9 cellular contexts compared by ENCODE assay signal in genomic region chr1:9426291-9426711, GRCh38.
A peak's percentile ranks its signal among the peaks of the same experiment; 100 is the strongest.
DNase-seq lines count a peak whose midpoint lies in the region; ATAC-seq and TF ChIP-seq lines count a peak whose summit lies in the region.
"Had no signal": no experiment of that assay in that cellular context is flagged by ENCODE, and none has a peak within 500 bp of the region (broad histone marks: within the 10 kb centered on the region; RNA-seq: fewer than 3 reads in every experiment).

No MANE protein-coding gene starts in this region.

- H4K20me1 ChIP-seq in DND-41 (ENCODE audit: insufficient read depth, low read length) (no peaks in the 10 kb centered on the region), MM.1S (ENCODE audit: insufficient read depth, low read length) (no peaks in the 10 kb centered on the region)

- H3K9me3 Mint-ChIP-seq in activated CD8-positive, alpha-beta memory T cell treated with anti-CD3 and anti-CD28 coated beads, Interleukin-2, amount 10 ng/mL, durations not matched to agents 7 days and 5 days (ENCODE audit: low read depth) = no peaks in the 10 kb centered on the region
- H3K9me3 Mint-ChIP-seq in naive B cell = peaks cover 0 to 4% (median 0%) of the 10 kb centered on the region in 7 donors

- peaks cover 51% of the 10 kb centered on the region for H3K27me3 Mint-ChIP-seq in activated CD8-positive, alpha-beta memory T cell treated with anti-CD3 and anti-CD28 coated beads, Interleukin-2, amount 10 ng/mL, durations not matched to agents 7 days and 5 days
- H3K27me3 Mint-ChIP-seq in naive B cell = no peaks in the 10 kb centered on the region

- H3K9me2 ChIP-seq in MM.1S (replicated peaks; ENCODE audit: insufficient read depth, low read length) = no peaks in the 10 kb centered on the region

- no peaks in the 10 kb centered on the region for H3K36me3 Mint-ChIP-seq in activated CD8-positive, alpha-beta memory T cell treated with anti-CD3 and anti-CD28 coated beads, Interleukin-2, amount 10 ng/mL, durations not matched to agents 7 days and 5 days
- no peaks in the 10 kb centered on the region for H3K36me3 Mint-ChIP-seq in naive B cell

- no peaks in the 10 kb centered on the region for H3K27me3 ChIP-seq in DND-41 (ENCODE audit: insufficient read depth, low read length, poor library complexity)
- no peaks in the 10 kb centered on the region for H3K27me3 ChIP-seq in MM.1S (replicated peaks; ENCODE audit: insufficient read depth, low read length)
- H3K27me3 ChIP-seq: cardiac muscle cell had no signal

- H2AFZ ChIP-seq in DND-41 (ENCODE audit: low read depth, low read length) (no peak overlapping the region), MM.1S (ENCODE audit: low read length) (peak overlapping the region; percentile 28)

- H3K4me2 ChIP-seq in DND-41 (ENCODE audit: insufficient read depth, low read length) (peak overlapping the region; percentile 46), MM.1S (ENCODE audit: low read depth, low read length) (peak overlapping the region; percentile 82)

- peak overlapping the region; percentile 36 for H3K9ac ChIP-seq in DND-41 (ENCODE audit: low read depth, low read length)
- H3K9ac ChIP-seq in MM.1S (ENCODE audit: low read length) = peak overlapping the region; percentile 51

- H3F3A ChIP-seq in MM.1S (ENCODE audit: insufficient read depth, low read length) = peaks cover 30% of the 10 kb centered on the region

- CTCF ChIA-PET in activated CD8-positive, alpha-beta memory T cell treated with anti-CD3 and anti-CD28 coated beads, Interleukin-2, amount 10 ng/mL, durations not matched to agents 7 days and 5 days (lab: Charles Lee) = interaction anchor here (0.5 to 2.0 kb wide), 6 partner anchors 10 to 434 kb away, joined by 3 to 8 read pairs (median 4); no protein-coding TSS in a partner anchor

- intact Hi-C loops in posterior vena cava (cut with DNase I) = no loop called here

- H3K36me3 ChIP-seq in DND-41 (ENCODE audit: insufficient read depth, low read length) (no peaks in the 10 kb centered on the region), MM.1S (replicated peaks; ENCODE audit: insufficient read depth, low read length) (no peaks in the 10 kb centered on the region)
- H3K36me3 ChIP-seq: cardiac muscle cell had no signal

- no peak for TF ChIP-seq CTCF in DND-41 (IDR thresholded peaks at IDR 0.05; ENCODE audit: borderline replicate concordance, extremely low read depth, low read length, poor library complexity, severe bottlenecking)
- TF ChIP-seq CTCF in MM.1S (IDR thresholded peaks at IDR 0.05; ENCODE audit: low read length) = no peak

- H3K79me2 ChIP-seq in DND-41 (ENCODE audit: insufficient read depth, low read length) = peaks cover 3% of the 10 kb centered on the region; the same call in 1 of the 2 replicates
- no peaks in the 10 kb centered on the region for H3K79me2 ChIP-seq in MM.1S (ENCODE audit: low read length)

- H3K4me3 Mint-ChIP-seq in activated CD8-positive, alpha-beta memory T cell treated with anti-CD3 and anti-CD28 coated beads, Interleukin-2, amount 10 ng/mL, durations not matched to agents 7 days and 5 days = peak overlapping the region; percentile 42
- peak overlapping the region; percentile 58 to 88 (median 84) for H3K4me3 Mint-ChIP-seq in naive B cell

- ATAC-seq in DND-41 (ENCODE audit: insufficient read depth, low read depth) (peak; percentile 85), GM21529 (IDR thresholded peaks at IDR 0.05; ENCODE audit: unreplicated experiment) (peak; percentile 68), naive B cell (ENCODE audit: low read depth in 2 of 2) (peak; percentile 76 to 77)
- ATAC-seq in activated CD8-positive, alpha-beta memory T cell treated with anti-CD3 and anti-CD28 coated beads, Interleukin-2, amount 10 ng/mL, durations not matched to agents 7 days and 5 days = peak; percentile 11

- no peaks in the 10 kb centered on the region for H3K9me3 ChIP-seq in DND-41 (ENCODE audit: insufficient read depth, low read length, severe bottlenecking)
- no peaks in the 10 kb centered on the region for H3K9me3 ChIP-seq in MM.1S (replicated peaks; ENCODE audit: insufficient read depth, low read length)

- H3K27ac ChIP-seq in DND-41 (ENCODE audit: low read length) (peak overlapping the region; percentile 90), MM.1S (ENCODE audit: low read length) (peak overlapping the region; percentile 90)
- H3K27ac ChIP-seq: cardiac muscle cell had no signal

- H3K4me1 Mint-ChIP-seq in activated CD8-positive, alpha-beta memory T cell treated with anti-CD3 and anti-CD28 coated beads, Interleukin-2, amount 10 ng/mL, durations not matched to agents 7 days and 5 days = peaks cover 48% of the 10 kb centered on the region
- peaks cover 47 to 88% (median 51%) of the 10 kb centered on the region in 3 donors for H3K4me1 Mint-ChIP-seq in naive B cell

- H3K27ac Mint-ChIP-seq in activated CD8-positive, alpha-beta memory T cell treated with anti-CD3 and anti-CD28 coated beads, Interleukin-2, amount 10 ng/mL, durations not matched to agents 7 days and 5 days = peak overlapping the region; percentile 73
- peak overlapping the region; percentile 98 to 100 (median 100) for H3K27ac Mint-ChIP-seq in naive B cell

- DNase-seq in DND-41 = peak; percentile 97
- DNase-seq in MM.1S = peak; percentile 98
- DNase-seq in activated CD8-positive, alpha-beta memory T cell treated with anti-CD3 and anti-CD28 coated beads, Interleukin-2, amount 10 ng/mL, durations not matched to agents 7 days and 5 days = peak; percentile 91
- peak; percentile 95 for DNase-seq in naive B cell
- DNase-seq in D341Med (ENCODE audit: low spot score) = no peak
- DNase-seq in amniotic stem cell (lab: John Stamatoyannopoulos, UW) = no peak
- DNase-seq in posterior vena cava (ENCODE audit: low spot score) = no peak

- H3K4me3 ChIP-seq in DND-41 (ENCODE audit: low read depth in 1 of 2, low read length in 2 of 2) (peak overlapping the region in 1 of 2 experiments; percentile 26; a peak in 2 of 4 replicates), MM.1S (ENCODE audit: low read length) (peak overlapping the region; percentile 39)
- H3K4me3 ChIP-seq: cardiac muscle cell had no signal

- H3K4me1 ChIP-seq in DND-41 (ENCODE audit: insufficient read depth, low read length) = peaks cover 88% of the 10 kb centered on the region
- H3K4me1 ChIP-seq in MM.1S (ENCODE audit: low read length) = peaks cover 35% of the 10 kb centered on the region

Comparison
In these comparisons a context has a peak if more than half of its experiments do, and no peak if none do; other contexts are left out.
1. ATAC-seq: peak in every context shown above with its lines; median percentile 85 in DND-41; 76 in naive B cell; 68 in GM21529; 11 in activated CD8-positive, alpha-beta memory T cell treated with anti-CD3 and anti-CD28 coated beads, Interleukin-2, amount 10 ng/mL, durations not matched to agents 7 days and 5 days.
2. DNase-seq: peak in DND-41 (single experiment), MM.1S (single experiment), activated CD8-positive, alpha-beta memory T cell treated with anti-CD3 and anti-CD28 coated beads, Interleukin-2, amount 10 ng/mL, durations not matched to agents 7 days and 5 days (single experiment) and naive B cell (single experiment); none in D341Med (single experiment), amniotic stem cell (single experiment) and posterior vena cava (single experiment).